In the genomic region with DNA sequence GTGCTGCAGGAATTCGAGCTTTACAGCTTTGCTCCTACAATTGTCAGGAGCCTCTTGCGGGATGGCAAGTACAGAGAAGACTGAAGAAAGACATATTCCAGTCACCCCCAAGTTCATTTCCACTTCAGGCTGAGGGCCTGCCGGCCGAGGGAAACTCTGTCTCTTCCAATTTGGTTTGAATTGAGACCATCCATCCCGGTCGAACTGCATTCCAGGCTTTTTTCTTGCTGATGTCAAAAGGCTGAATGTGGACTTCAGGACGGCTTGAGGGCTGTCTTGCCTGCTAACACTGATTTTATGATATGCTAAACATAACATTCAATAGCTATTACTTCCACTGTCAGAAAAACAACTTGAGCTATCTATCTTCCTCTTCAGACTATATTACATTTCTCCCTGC, we compare ENCODE assay signal across 1 cellular context.
TF ChIP-seq lines count a peak whose summit lies in the region.

No MANE protein-coding gene starts in this region.

TF ChIP-seq in WTC11, 78 proteins besides CTCF, POLR2A, EP300 and RAD21 (continued from another document):
- TF ChIP-seq, protein P1, sequence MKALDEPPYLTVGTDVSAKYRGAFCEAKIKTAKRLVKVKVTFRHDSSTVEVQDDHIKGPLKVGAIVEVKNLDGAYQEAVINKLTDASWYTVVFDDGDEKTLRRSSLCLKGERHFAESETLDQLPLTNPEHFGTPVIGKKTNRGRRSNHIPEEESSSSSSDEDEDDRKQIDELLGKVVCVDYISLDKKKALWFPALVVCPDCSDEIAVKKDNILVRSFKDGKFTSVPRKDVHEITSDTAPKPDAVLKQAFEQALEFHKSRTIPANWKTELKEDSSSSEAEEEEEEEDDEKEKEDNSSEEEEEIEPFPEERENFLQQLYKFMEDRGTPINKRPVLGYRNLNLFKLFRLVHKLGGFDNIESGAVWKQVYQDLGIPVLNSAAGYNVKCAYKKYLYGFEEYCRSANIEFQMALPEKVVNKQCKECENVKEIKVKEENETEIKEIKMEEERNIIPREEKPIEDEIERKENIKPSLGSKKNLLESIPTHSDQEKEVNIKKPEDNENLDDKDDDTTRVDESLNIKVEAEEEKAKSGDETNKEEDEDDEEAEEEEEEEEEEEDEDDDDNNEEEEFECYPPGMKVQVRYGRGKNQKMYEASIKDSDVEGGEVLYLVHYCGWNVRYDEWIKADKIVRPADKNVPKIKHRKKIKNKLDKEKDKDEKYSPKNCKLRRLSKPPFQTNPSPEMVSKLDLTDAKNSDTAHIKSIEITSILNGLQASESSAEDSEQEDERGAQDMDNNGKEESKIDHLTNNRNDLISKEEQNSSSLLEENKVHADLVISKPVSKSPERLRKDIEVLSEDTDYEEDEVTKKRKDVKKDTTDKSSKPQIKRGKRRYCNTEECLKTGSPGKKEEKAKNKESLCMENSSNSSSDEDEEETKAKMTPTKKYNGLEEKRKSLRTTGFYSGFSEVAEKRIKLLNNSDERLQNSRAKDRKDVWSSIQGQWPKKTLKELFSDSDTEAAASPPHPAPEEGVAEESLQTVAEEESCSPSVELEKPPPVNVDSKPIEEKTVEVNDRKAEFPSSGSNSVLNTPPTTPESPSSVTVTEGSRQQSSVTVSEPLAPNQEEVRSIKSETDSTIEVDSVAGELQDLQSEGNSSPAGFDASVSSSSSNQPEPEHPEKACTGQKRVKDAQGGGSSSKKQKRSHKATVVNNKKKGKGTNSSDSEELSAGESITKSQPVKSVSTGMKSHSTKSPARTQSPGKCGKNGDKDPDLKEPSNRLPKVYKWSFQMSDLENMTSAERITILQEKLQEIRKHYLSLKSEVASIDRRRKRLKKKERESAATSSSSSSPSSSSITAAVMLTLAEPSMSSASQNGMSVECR (CRISPR knock-in tag; IDR thresholded peaks at IDR 0.05; ENCODE audit: borderline replicate concordance) = no peak
